In genomic region chr3:112925560-112925959, GRCh38 we compare ENCODE assay signal across 36 cellular contexts. TPM values are rescaled to one million over a fixed set of nuclear protein-coding genes. Genes with fewer than 3 reads are reported as not detected.
"Had no signal": no experiment of that assay in that cellular context is flagged by ENCODE, and none has a peak within 500 bp of the region (broad histone marks: within the 10 kb centered on the region; RNA-seq: fewer than 3 reads in every experiment).

No MANE protein-coding gene starts in this region.

- H3K27me3 ChIP-seq: colonic mucosa had no signal

- DNase-seq: activated CD4-positive, alpha-beta T cell treated with anti-CD3 and anti-CD28 coated beads for 1 hour; activated CD4-positive, alpha-beta T cell treated with anti-CD3 and anti-CD28 coated beads for 48 hours; activated CD4-positive, CD25-positive, alpha-beta regulatory T cell; activated CD8-positive, alpha-beta T cell treated with anti-CD3 and anti-CD28 coated beads for 36 hours; activated gamma-delta T cell; activated naive CD4-positive, alpha-beta T cell treated with Interleukin-2 at 50 U/mL for 16 hours; activated naive CD8-positive, alpha-beta T cell treated with anti-CD3 and anti-CD28 coated beads, Interleukin-2, amount 10 ng/mL, durations not matched to agents 7 days and 5 days; activated T-cell treated with anti-CD3 and anti-CD28 coated beads, Interleukin-2, amount 50 U/mL, for 1 hour; activated T-cell treated with anti-CD3 and anti-CD28 coated beads, Interleukin-2, amount 50 U/mL, for 72 hours; brain microvascular endothelial cell; central memory CD4-positive, alpha-beta T cell; colonic mucosa; NCI-H1048; NCI-H1436 treated with DMSO at 0.1 percent for 48 hours; NCI-H1694 treated with DMSO at 0.1 percent for 48 hours; NCI-H2029; NCI-H2107; NCI-H2171; NCI-H510A; NCI-H526; NCI-H748 treated with DMSO at 0.1 percent for 48 hours; NK-92 treated with Interleukin-12 subunit alpha and Interleukin-12 subunit beta, amount 100 ng/mL, for 24 hours; PC-9; SIG-M5; SW 1271; T-helper 1 cell; T1000; WERI-Rb-1 had no signal

- H3K9me3 ChIP-seq: colonic mucosa had no signal

- H3K36me3 ChIP-seq: brain microvascular endothelial cell, colonic mucosa, WERI-Rb-1 had no signal

- H3K27ac ChIP-seq: brain microvascular endothelial cell, colonic mucosa, PC-9, RWPE1, WERI-Rb-1 had no signal

- H3K27ac Mint-ChIP-seq: activated CD8-positive, alpha-beta T cell treated with anti-CD3 and anti-CD28 coated beads for 36 hours; activated naive CD4-positive, alpha-beta T cell treated with anti-CD3 and anti-CD28 coated beads, Interleukin-2, amount 50 U/mL, for 24 hours; activated naive CD8-positive, alpha-beta T cell treated with anti-CD3 and anti-CD28 coated beads, Interleukin-2, amount 10 ng/mL, durations not matched to agents 7 days and 5 days; activated T-helper 2 cell treated with anti-CD3 and anti-CD28 coated beads, Interferon-gamma antibody, Interleukin-2, Interleukin-4, amounts not matched to agents 10 μg/mL and 5 μg/mL and 100 μg/mL, durations not matched to agents 14 hours and 24 hours and 36 hours had no signal

- H3K9me3 Mint-ChIP-seq: activated CD8-positive, alpha-beta T cell treated with anti-CD3 and anti-CD28 coated beads for 36 hours; activated naive CD4-positive, alpha-beta T cell treated with anti-CD3 and anti-CD28 coated beads, Interleukin-2, amount 50 U/mL, for 24 hours; activated T-cell treated with anti-CD3 and anti-CD28 coated beads, Interleukin-2, amount 50 U/mL, for 72 hours; activated T-helper 2 cell treated with anti-CD3 and anti-CD28 coated beads, Interferon-gamma antibody, Interleukin-2, Interleukin-4, amounts not matched to agents 10 μg/mL and 5 μg/mL and 100 μg/mL, durations not matched to agents 14 hours and 24 hours and 36 hours had no signal

- H3K4me1 ChIP-seq: colonic mucosa had no signal

- ATAC-seq: activated CD8-positive, alpha-beta T cell treated with anti-CD3 and anti-CD28 coated beads for 36 hours; activated T-cell treated with anti-CD3 and anti-CD28 coated beads, Interleukin-2, amount 50 U/mL, for 72 hours; Right ventricle myocardium inferior had no signal

- H3K4me3 ChIP-seq: colonic mucosa, PC-9 had no signal

- FAIRE-seq: RCC 7860 had no signal

- H3K4me3 Mint-ChIP-seq: activated CD8-positive, alpha-beta T cell treated with anti-CD3 and anti-CD28 coated beads for 36 hours; activated naive CD4-positive, alpha-beta T cell treated with anti-CD3 and anti-CD28 coated beads, Interleukin-2, amount 50 U/mL, for 24 hours; activated naive CD8-positive, alpha-beta T cell treated with anti-CD3 and anti-CD28 coated beads, Interleukin-2, amount 10 ng/mL, durations not matched to agents 7 days and 5 days; activated T-cell treated with anti-CD3 and anti-CD28 coated beads, Interleukin-2, amount 50 U/mL, for 72 hours had no signal

- H3K27me3 Mint-ChIP-seq: activated CD8-positive, alpha-beta T cell treated with anti-CD3 and anti-CD28 coated beads for 36 hours; activated naive CD4-positive, alpha-beta T cell treated with anti-CD3 and anti-CD28 coated beads, Interleukin-2, amount 50 U/mL, for 24 hours; activated naive CD8-positive, alpha-beta T cell treated with anti-CD3 and anti-CD28 coated beads, Interleukin-2, amount 10 ng/mL, durations not matched to agents 7 days and 5 days had no signal

RNA-seq across cellular contexts. Expression of gene CD200R1, which starts 49.3 kb away (rescaled TPM):
- total RNA-seq: chondrocyte, MCF 10A, SK-MEL-5 had no signal
